Comparison of ENCODE assay signal across 9 cellular contexts in the genomic region with DNA sequence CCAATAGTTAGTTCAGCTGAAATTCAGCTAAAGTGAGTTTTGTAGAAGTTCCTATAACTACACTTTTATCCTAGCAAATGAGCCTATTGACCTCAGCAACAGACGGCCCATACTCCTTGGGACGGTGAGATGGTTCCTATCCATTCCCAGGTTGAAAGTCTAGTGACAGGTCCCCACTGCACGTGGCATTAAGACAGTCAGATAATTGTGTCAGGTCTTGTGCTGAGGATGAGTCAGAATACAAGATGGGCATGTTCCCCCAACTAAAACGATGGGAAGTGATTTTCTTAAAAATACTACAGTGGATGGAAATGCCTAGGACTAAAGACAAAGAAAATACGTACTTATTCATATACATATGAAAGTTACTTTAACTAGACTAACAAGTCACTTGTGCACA. TPM values are rescaled to one million over a fixed set of nuclear protein-coding genes. Genes with fewer than 3 reads are reported as not detected.
A peak's percentile ranks its signal among the peaks of the same experiment; 100 is the strongest.
DNase-seq lines count a peak whose midpoint lies in the region; ATAC-seq and TF ChIP-seq lines count a peak whose summit lies in the region.
"Had no signal": no experiment of that assay in that cellular context is flagged by ENCODE, and none has a peak within 500 bp of the region (broad histone marks: within the 10 kb centered on the region; RNA-seq: fewer than 3 reads in every experiment).

No MANE protein-coding gene starts in this region.

- POLR2A ChIA-PET in HEK293 (lab: Yijun Ruan, JAX): interaction anchor here (0.6 to 1.5 kb wide), 6 partner anchors 16 to 145 kb away, joined by 3 to 4 read pairs (median 4); partner anchors contain the start of gene MET
- POLR2A ChIA-PET in activated CD4-positive, alpha-beta memory T cell treated with anti-CD3 and anti-CD28 coated beads, Interleukin-2, amount 10 ng/mL, durations not matched to agents 7 days and 5 days (lab: Charles Lee): interaction anchor here (1.2 kb wide), 1 partner anchor 317 kb away, joined by 3 read pairs; the partner anchor contains the start of gene TES

- H3K4me1 ChIP-seq in HEK293 (ENCODE audit: control insufficient read depth, insufficient read depth, low read length) (0 out of 2 replicates have a peak, but pooled peaks cover 4% of the 10 kb centered on the region), iPS DF 6.9 (ENCODE audit: control insufficient read depth, insufficient read depth, low read length) (no peaks in the 10 kb centered on the region; the same call in 1 of the 2 replicates), spleen (peaks cover 5 to 67% (median 43%) of the 10 kb centered on the region in 6 donors)

- H3K4me3 Mint-ChIP-seq in activated CD4-positive, alpha-beta memory T cell treated with anti-CD3 and anti-CD28 coated beads, Interleukin-2, amount 10 ng/mL, durations not matched to agents 7 days and 5 days: peak overlapping the region; percentile 75

- peaks cover 25% of the 10 kb centered on the region for H3K4me1 Mint-ChIP-seq in activated CD4-positive, alpha-beta memory T cell treated with anti-CD3 and anti-CD28 coated beads, Interleukin-2, amount 10 ng/mL, durations not matched to agents 7 days and 5 days

- H3K27me3 Mint-ChIP-seq in activated CD4-positive, alpha-beta memory T cell treated with anti-CD3 and anti-CD28 coated beads, Interleukin-2, amount 10 ng/mL, durations not matched to agents 7 days and 5 days: peaks cover 73% of the 10 kb centered on the region

- no peak for TF ChIP-seq POLR2A in spleen (IDR thresholded peaks at IDR 0.05)

- H3K9me3 ChIP-seq in HEK293 (ENCODE audit: control insufficient read depth, insufficient read depth, low read depth, low read length) (no peaks in the 10 kb centered on the region), iPS DF 6.9 (ENCODE audit: control insufficient read depth, insufficient read depth, low read length) (no peaks in the 10 kb centered on the region), spleen (no peaks in the 10 kb centered on the region)

- no peaks in the 10 kb centered on the region for H3K36me3 ChIP-seq in HEK293 (ENCODE audit: control insufficient read depth in 2 of 2, insufficient read depth in 1 of 2, low read length in 2 of 2)
- H3K36me3 ChIP-seq in iPS DF 6.9 (ENCODE audit: control insufficient read depth, insufficient read depth, low read length): no peaks in the 10 kb centered on the region
- H3K36me3 ChIP-seq in spleen: peaks cover 0 to 3% (median 0%) of the 10 kb centered on the region in 6 donors

- H3K4me3 ChIP-seq in HEK293 (ENCODE audit: low read depth, low read length): peak overlapping the region; percentile 59
- peak overlapping the region; percentile 48; the same call in 1 of the 2 replicates for H3K4me3 ChIP-seq in iPS DF 6.9 (ENCODE audit: low read length)
- H3K4me3 ChIP-seq in spleen: peak overlapping the region in 7 of 8 donors; percentile 48 to 81 (median 62)

- H3K27ac ChIP-seq in HEK293 (ENCODE audit: extremely low read depth, low read depth, low read length): no peak overlapping the region; the same call in 1 of the 2 replicates
- no peak overlapping the region for H3K27ac ChIP-seq in iPS DF 6.9 (ENCODE audit: low read length)
- peak overlapping the region in 5 of 8 donors; percentile 30 to 91 (median 88) for H3K27ac ChIP-seq in spleen

- no CpG with 5 or more reads among the region's 5 CpGs for WGBS in iPS DF 6.9 (ENCODE audit: insufficient coverage, insufficient read length)
- 43 to 55% (median 50%) methylated on average over 5 of the region's 5 CpGs for WGBS in spleen, 5 donors

- no peak for TF ChIP-seq CTCF in HEK293 (tag by site-specific recombination; IDR thresholded peaks at IDR 0.05)
- no peak for TF ChIP-seq CTCF in spleen (IDR thresholded peaks at IDR 0.05 in 8 of 11, conservative IDR thresholded peaks at IDR 0.05 in 3 of 11)

- CTCF ChIA-PET in HEK293 (lab: Yijun Ruan, JAX): interaction anchor here (0.6 to 2.4 kb wide), 26 partner anchors 8 to 574 kb away, joined by 3 to 36 read pairs (median 4); no protein-coding TSS in a partner anchor
- CTCF ChIA-PET in activated CD4-positive, alpha-beta memory T cell treated with anti-CD3 and anti-CD28 coated beads, Interleukin-2, amount 10 ng/mL, durations not matched to agents 7 days and 5 days (lab: Charles Lee): interaction anchor here (0.7 to 3.0 kb wide), 25 partner anchors 12 to 393 kb away, joined by 3 to 16 read pairs (median 5); partner anchors contain the start of gene TES

- no peaks in the 10 kb centered on the region for H3K9me3 Mint-ChIP-seq in activated CD4-positive, alpha-beta memory T cell treated with anti-CD3 and anti-CD28 coated beads, Interleukin-2, amount 10 ng/mL, durations not matched to agents 7 days and 5 days

- DNase-seq in activated CD4-positive, alpha-beta memory T cell treated with anti-CD3 and anti-CD28 coated beads, Interleukin-2, amount 10 ng/mL, durations not matched to agents 7 days and 5 days: no peak
- no peak for DNase-seq in iPS DF 6.9 (ENCODE audit: low read depth, low spot score)
- DNase-seq in spleen: no peak
- DNase-seq in islet precursor cell: no peak
- no peak for DNase-seq in mucosa of gallbladder (ENCODE audit: low spot score)
- no peak for DNase-seq in NCI-H82 (lab: John Stamatoyannopoulos, UW)

- H3K36me3 Mint-ChIP-seq in activated CD4-positive, alpha-beta memory T cell treated with anti-CD3 and anti-CD28 coated beads, Interleukin-2, amount 10 ng/mL, durations not matched to agents 7 days and 5 days (ENCODE audit: low read depth): no peaks in the 10 kb centered on the region

- intact Hi-C loops in spleen (cut with DNase I; ENCODE audit: low total_unique reads): loop anchor here (10.0 kb wide), 2 partner anchors 58 to 272 kb away; no protein-coding TSS in a partner anchor

- no peaks in the 10 kb centered on the region for H3K27me3 ChIP-seq in iPS DF 6.9 (ENCODE audit: control insufficient read depth, insufficient read depth, low read length)
- H3K27me3 ChIP-seq in spleen (replicated peaks in 1 of 7): peaks cover 0 to 46% (median 22%) of the 10 kb centered on the region in 7 donors

- no peak for ATAC-seq in HG03039 (IDR thresholded peaks at IDR 0.05; ENCODE audit: unreplicated experiment)

- H3K27ac Mint-ChIP-seq in activated CD4-positive, alpha-beta memory T cell treated with anti-CD3 and anti-CD28 coated beads, Interleukin-2, amount 10 ng/mL, durations not matched to agents 7 days and 5 days: no peak overlapping the region

TF ChIP-seq in HEK293, 187 proteins besides CTCF, POLR2A, EP300 and RAD21:
- TF ChIP-seq EGR2 (tag by site-specific recombination; IDR thresholded peaks at IDR 0.05; ENCODE audit: low read depth) (no peak), ZNF366 (tag by site-specific recombination; conservative IDR thresholded peaks at IDR 0.05) (no peak), BCL11B (tag by site-specific recombination; IDR thresholded peaks at IDR 0.05; ENCODE audit: low read depth) (no peak), TCF7L2 (IDR thresholded peaks at IDR 0.05; ENCODE audit: borderline replicate concordance, low read depth, low read length) (no peak), YY2 (tag by site-specific recombination; IDR thresholded peaks at IDR 0.05) (no peak), ZNF404 (tag by site-specific recombination; IDR thresholded peaks at IDR 0.05) (no peak), ZNF555 (tag by site-specific recombination; conservative IDR thresholded peaks at IDR 0.05) (no peak)
- TF ChIP-seq, protein P1, sequence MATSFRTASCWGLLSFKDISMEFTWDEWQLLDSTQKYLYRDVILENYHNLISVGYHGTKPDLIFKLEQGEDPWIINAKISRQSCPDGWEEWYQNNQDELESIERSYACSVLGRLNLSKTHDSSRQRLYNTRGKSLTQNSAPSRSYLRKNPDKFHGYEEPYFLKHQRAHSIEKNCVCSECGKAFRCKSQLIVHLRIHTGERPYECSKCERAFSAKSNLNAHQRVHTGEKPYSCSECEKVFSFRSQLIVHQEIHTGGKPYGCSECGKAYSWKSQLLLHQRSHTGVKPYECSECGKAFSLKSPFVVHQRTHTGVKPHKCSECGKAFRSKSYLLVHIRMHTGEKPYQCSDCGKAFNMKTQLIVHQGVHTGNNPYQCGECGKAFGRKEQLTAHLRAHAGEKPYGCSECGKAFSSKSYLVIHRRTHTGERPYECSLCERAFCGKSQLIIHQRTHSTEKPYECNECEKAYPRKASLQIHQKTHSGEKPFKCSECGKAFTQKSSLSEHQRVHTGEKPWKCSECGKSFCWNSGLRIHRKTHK (tag by site-specific recombination; IDR thresholded peaks at IDR 0.05): 0 out of 2 replicates have a peak, but pooled peaks have one; percentile 5
- TF ChIP-seq, protein P2, sequence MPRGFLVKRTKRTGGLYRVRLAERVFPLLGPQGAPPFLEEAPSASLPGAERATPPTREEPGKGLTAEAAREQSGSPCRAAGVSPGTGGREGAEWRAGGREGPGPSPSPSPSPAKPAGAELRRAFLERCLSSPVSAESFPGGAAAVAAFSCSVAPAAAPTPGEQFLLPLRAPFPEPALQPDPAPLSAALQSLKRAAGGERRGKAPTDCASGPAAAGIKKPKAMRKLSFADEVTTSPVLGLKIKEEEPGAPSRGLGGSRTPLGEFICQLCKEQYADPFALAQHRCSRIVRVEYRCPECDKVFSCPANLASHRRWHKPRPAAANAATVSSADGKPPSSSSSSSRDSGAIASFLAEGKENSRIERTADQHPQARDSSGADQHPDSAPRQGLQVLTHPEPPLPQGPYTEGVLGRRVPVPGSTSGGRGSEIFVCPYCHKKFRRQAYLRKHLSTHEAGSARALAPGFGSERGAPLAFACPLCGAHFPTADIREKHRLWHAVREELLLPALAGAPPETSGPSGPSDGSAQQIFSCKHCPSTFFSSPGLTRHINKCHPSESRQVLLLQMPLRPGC (tag by site-specific recombination; IDR thresholded peaks at IDR 0.05): no peak

RNA-seq across cellular contexts. Expression of gene CAV1, which starts 2.1 kb away (rescaled TPM):
- total RNA-seq in activated CD4-positive, alpha-beta memory T cell treated with anti-CD3 and anti-CD28 coated beads, Interleukin-2, amount 10 ng/mL, durations not matched to agents 7 days and 5 days: under 1 TPM; 0.13 to 0.38 TPM
- total RNA-seq in spleen (100 to 1,000 TPM in 6 of 7 donors, 10 to 100 TPM in 1; 75.4 to 404 (median 241) TPM), mucosa of gallbladder (239 TPM)
- 100 to 1,000 TPM in 1 of 3 donors, 10 to 100 TPM in 2; 26.8 to 124 (median 28.0) TPM for polyA plus RNA-seq in spleen
- total RNA-seq: OCI-LY7 had no signal

RNA-seq across cellular contexts. Expression of gene CAV2, which starts 27.4 kb away (rescaled TPM):
- total RNA-seq in activated CD4-positive, alpha-beta memory T cell treated with anti-CD3 and anti-CD28 coated beads, Interleukin-2, amount 10 ng/mL, durations not matched to agents 7 days and 5 days: not detected
- 100 to 1,000 TPM in 2 of 7 donors, 10 to 100 TPM in 5; 27.8 to 107 (median 76.1) TPM for total RNA-seq in spleen
- polyA plus RNA-seq in spleen: 10 to 100 TPM; 15.5 to 51.6 (median 20.4) TPM
- total RNA-seq in mucosa of gallbladder: 91.3 TPM
- total RNA-seq: OCI-LY7 had no signal

Comparison
In these comparisons a context has a peak if more than half of its experiments do, and no peak if none do; other contexts are left out.
1. H3K27ac ChIP-seq: peak in spleen (5 of 8); none in HEK293 (single experiment) and iPS DF 6.9 (single experiment).
2. RNA of gene CAV1, which starts 2.1 kb away (total RNA-seq): 75.4 to 404 TPM in spleen and 239 TPM in mucosa of gallbladder (single experiment); 0.13 to 0.38 TPM in activated CD4-positive, alpha-beta memory T cell treated with anti-CD3 and anti-CD28 coated beads, Interleukin-2, amount 10 ng/mL, durations not matched to agents 7 days and 5 days; every median in the first group is over 10 times any median in the second.
3. RNA of gene CAV2, which starts 27.4 kb away (total RNA-seq): 91.3 TPM in mucosa of gallbladder (single experiment) and 27.8 to 107 TPM in spleen; not detected in activated CD4-positive, alpha-beta memory T cell treated with anti-CD3 and anti-CD28 coated beads, Interleukin-2, amount 10 ng/mL, durations not matched to agents 7 days and 5 days; every median in the first group is over 10 times any median in the second.
4. Peak in every context shown above with its lines, with median percentiles within 50 percentile points of each other: H3K4me3 ChIP-seq.